Comparison of ENCODE assay signal across 9 cellular contexts in genomic region chr15:99547474-99547873, GRCh38.
"Had no signal": no experiment of that assay in that cellular context is flagged by ENCODE, and none has a peak within 500 bp of the region (broad histone marks: within the 10 kb centered on the region; RNA-seq: fewer than 3 reads in every experiment).

No MANE protein-coding gene starts in this region.

- H3K4me3 Mint-ChIP-seq: HFFc6 had no signal

- ATAC-seq: HCT116, HepG2 had no signal

- H3K4me3 ChIP-seq: GM23248, HAP-1 had no signal

- H3K9ac ChIP-seq: GM23248 had no signal

- H3K9me3 Mint-ChIP-seq: HFFc6, IgD-negative memory B cell had no signal

- H3K36me3 Mint-ChIP-seq: IgD-negative memory B cell had no signal

- H3K9me3 ChIP-seq: HAP-1 had no signal

- H3K4me1 ChIP-seq: HAP-1 had no signal

- H3K36me3 ChIP-seq: HAP-1 had no signal

- DNase-seq: GM23248, GOT3, H7, HFFc6 had no signal

- H2AFZ ChIP-seq: GM23248 had no signal

- H3K27ac ChIP-seq: GM23248, HL-60 had no signal

- H3K27ac Mint-ChIP-seq: HFFc6, IgD-negative memory B cell had no signal

- H3K27me3 Mint-ChIP-seq: IgD-negative memory B cell had no signal
